14 cellular contexts compared by ENCODE assay signal in genomic region chr14:32329146-32329545, GRCh38. TPM values are rescaled to one million over a fixed set of nuclear protein-coding genes. Genes with fewer than 3 reads are reported as not detected.
DNase-seq lines count a peak whose midpoint lies in the region; ATAC-seq, FAIRE-seq and TF ChIP-seq lines count a peak whose summit lies in the region.
"Had no signal": no experiment of that assay in that cellular context is flagged by ENCODE, and none has a peak within 500 bp of the region (broad histone marks: within the 10 kb centered on the region; RNA-seq: fewer than 3 reads in every experiment).

Gene AKAP6 (plus strand): TSS chr14:32329298. CDS start chr14:32433494, 104,196 bp downstream.

- peak; percentile 31 for DNase-seq in NCI-H1105 treated with DMSO at 0.1 percent for 48 hours (lab: John Stamatoyannopoulos, UW)
- DNase-seq in NCI-H1105 (lab: John Stamatoyannopoulos, UW): no peak
- peak in 59 of 61 donors; percentile 4 to 95 (median 71) for DNase-seq in caudate nucleus (lab: John Stamatoyannopoulos, UW)
- peak; percentile 65 for DNase-seq in left kidney (ENCODE audit: low read depth, low spot score)
- DNase-seq in thoracic aorta (ENCODE audit: low spot score): no peak
- no peak for DNase-seq in SW480 (ENCODE audit: low spot score)
- no peak for DNase-seq in GM12891 (ENCODE audit: insufficient read length, low spot score)
- DNase-seq in hepatic stellate cell (ENCODE audit: low spot score): no peak
- DNase-seq: activated CD4-positive, alpha-beta T cell treated with anti-CD3 and anti-CD28 coated beads for 36 hours; activated effector memory CD4-positive, alpha-beta T cell treated with anti-CD3 and anti-CD28 coated beads, Interleukin-2, amount 50 U/mL, for 16 hours; effector CD8-positive, alpha-beta T cell; H7; NCI-H1092 treated with DMSO at 0.1 percent for 48 hours had no signal

- no peak for TF ChIP-seq CTCF in thoracic aorta (IDR thresholded peaks at IDR 0.05)

- no peak for TF ChIP-seq POLR2A in GM12891 (IDR thresholded peaks at IDR 0.05; ENCODE audit: low read depth, low read length)

- H3K27ac ChIP-seq in caudate nucleus (ENCODE audit: low read depth, low read length) (peak within 1 kb of the TSS; percentile 90), thoracic aorta (no peak within 1 kb of the TSS)

- H3K36me3 ChIP-seq in thoracic aorta: no peaks in the 10 kb centered on the region

- no peaks in the 10 kb centered on the region for H3K27me3 ChIP-seq in thoracic aorta (replicated peaks; ENCODE audit: insufficient read depth)

- no peak within 1 kb of the TSS for H3K4me3 ChIP-seq in thoracic aorta

- no peak for ATAC-seq in thoracic aorta (ENCODE audit: insufficient number of reproducible peaks, low FRiP score, low read depth)
- ATAC-seq: activated CD4-positive, alpha-beta T cell treated with anti-CD3 and anti-CD28 coated beads for 36 hours had no signal

- no peaks in the 10 kb centered on the region for H3K4me1 ChIP-seq in thoracic aorta (ENCODE audit: control insufficient read depth in 1 of 2, low read depth in 2 of 2)

- no peaks in the 10 kb centered on the region for H3K9me3 ChIP-seq in thoracic aorta

- FAIRE-seq in GM12891 (lab: Jason Lieb, UNC): no peak
- FAIRE-seq: A204.1 had no signal

TF ChIP-seq in GM12891, 5 proteins besides CTCF, POLR2A, EP300 and RAD21:
- TF ChIP-seq SPI1 (IDR thresholded peaks at IDR 0.05; ENCODE audit: low read depth, low read length): no peak
- TF ChIP-seq PAX5 (IDR thresholded peaks at IDR 0.05; ENCODE audit: insufficient read depth, low read length, severe bottlenecking): no peak
- no peak for TF ChIP-seq POLR2AphosphoS5 (IDR thresholded peaks at IDR 0.05; ENCODE audit: low read depth, low read length)
- TF ChIP-seq POU2F2 (IDR thresholded peaks at IDR 0.05; ENCODE audit: low read depth, low read length): no peak
- no peak for TF ChIP-seq TAF1 (IDR thresholded peaks at IDR 0.05; ENCODE audit: low read depth, low read length)

RNA-seq across cellular contexts. Expression of gene AKAP6, which starts in this region (rescaled TPM):
- 100 to 1,000 TPM in 1 of 2 donors, 10 to 100 TPM in 1; 78.9 to 104 TPM for total RNA-seq in thoracic aorta
- 0.21 TPM for polyA plus RNA-seq in GM12891 (2012; ENCODE audit: low read depth, missing spikeins)

Comparison
In these comparisons a context has a peak if more than half of its experiments do, and no peak if none do; other contexts are left out.
1. DNase-seq: peak in NCI-H1105 treated with DMSO at 0.1 percent for 48 hours (single experiment), caudate nucleus (59 of 61) and left kidney (single experiment); none in NCI-H1105 (single experiment), thoracic aorta (single experiment), SW480 (single experiment), GM12891 (single experiment) and hepatic stellate cell (single experiment).